1 cellular context compared by ENCODE assay signal in genomic region chr4:134677209-134677814, GRCh38.
TF ChIP-seq lines count a peak whose summit lies in the region.

No MANE protein-coding gene starts in this region.

TF ChIP-seq in WTC11, 78 proteins besides CTCF, POLR2A, EP300 and RAD21 (continued from another document):
- 0 out of 2 replicates have a peak, but pooled peaks have one; percentile 82 for TF ChIP-seq AR (CRISPR knock-in tag; IDR thresholded peaks at IDR 0.05)
- TF ChIP-seq PRRX2 (CRISPR knock-in tag; IDR thresholded peaks at IDR 0.05) = peak; percentile 77
- TF ChIP-seq STAT6 (CRISPR knock-in tag; conservative IDR thresholded peaks at IDR 0.05; ENCODE audit: low read depth) = no peak
- TF ChIP-seq CREM (CRISPR knock-in tag; IDR thresholded peaks at IDR 0.05) = no peak
- TF ChIP-seq HMGXB4 (CRISPR knock-in tag; IDR thresholded peaks at IDR 0.05) = no peak
- no peak for TF ChIP-seq ATF1 (CRISPR knock-in tag; IDR thresholded peaks at IDR 0.05)
- TF ChIP-seq FOXP1 (CRISPR knock-in tag; IDR thresholded peaks at IDR 0.05; ENCODE audit: borderline replicate concordance) = no peak
- TF ChIP-seq ZNF263 (CRISPR knock-in tag; IDR thresholded peaks at IDR 0.05; ENCODE audit: low read depth) = no peak
- TF ChIP-seq ZNF532 (CRISPR knock-in tag; IDR thresholded peaks at IDR 0.05; ENCODE audit: borderline replicate concordance) = peak; percentile 68
- peak; percentile 90 for TF ChIP-seq NFATC4 (CRISPR knock-in tag; IDR thresholded peaks at IDR 0.05)
- TF ChIP-seq NR1H2 (CRISPR knock-in tag; IDR thresholded peaks at IDR 0.05) = no peak
- TF ChIP-seq ETV6 (CRISPR knock-in tag; IDR thresholded peaks at IDR 0.05) = no peak
- no peak for TF ChIP-seq PRDM15 (CRISPR knock-in tag; IDR thresholded peaks at IDR 0.05)
- no peak for TF ChIP-seq ATF2 (CRISPR knock-in tag; IDR thresholded peaks at IDR 0.05; ENCODE audit: borderline replicate concordance, low read depth)
- TF ChIP-seq ZSCAN18 (CRISPR knock-in tag; IDR thresholded peaks at IDR 0.05) = no peak
- TF ChIP-seq KAT7 (CRISPR knock-in tag; IDR thresholded peaks at IDR 0.05; ENCODE audit: borderline replicate concordance) = no peak
- TF ChIP-seq NR3C1 (CRISPR knock-in tag; conservative IDR thresholded peaks at IDR 0.05; ENCODE audit: low read depth) = no peak
- no peak for TF ChIP-seq GTF2I (CRISPR knock-in tag; conservative IDR thresholded peaks at IDR 0.05)
- no peak for TF ChIP-seq USF1 (CRISPR knock-in tag; IDR thresholded peaks at IDR 0.05)
- TF ChIP-seq NR2C2 (CRISPR knock-in tag; IDR thresholded peaks at IDR 0.05) = no peak
- peak; percentile 88; the same call in 1 of the 2 replicates for TF ChIP-seq ERG (CRISPR knock-in tag; IDR thresholded peaks at IDR 0.05)
- no peak for TF ChIP-seq SMAD4 (CRISPR knock-in tag; IDR thresholded peaks at IDR 0.05)
- no peak for TF ChIP-seq CDX4 (CRISPR knock-in tag; IDR thresholded peaks at IDR 0.05; ENCODE audit: borderline replicate concordance)
- TF ChIP-seq ZMAT4 (CRISPR knock-in tag; IDR thresholded peaks at IDR 0.05) = no peak
- TF ChIP-seq TEAD4 (CRISPR knock-in tag; IDR thresholded peaks at IDR 0.05) = no peak
- TF ChIP-seq MXD4 (CRISPR knock-in tag; IDR thresholded peaks at IDR 0.05; ENCODE audit: borderline replicate concordance) = no peak
- TF ChIP-seq ELF4 (CRISPR knock-in tag; IDR thresholded peaks at IDR 0.05; ENCODE audit: low read depth) = no peak
- peak; percentile 85; the same call in 1 of the 2 replicates for TF ChIP-seq EMX1 (CRISPR knock-in tag; IDR thresholded peaks at IDR 0.05)
- no peak for TF ChIP-seq FOXP4 (CRISPR knock-in tag; IDR thresholded peaks at IDR 0.05)
TF ChIP-seq in WTC11: peak in this region for 8.
